In genomic region chr17:42798383-42799380, GRCh38 we compare ENCODE assay signal across 1 cellular context.
TF ChIP-seq lines count a peak whose summit lies in the region.

CNTD1 (plus strand) TSS chr17:42798861; CDS start chr17:42799068, 207 bp downstream.
COA3 (minus strand) TSS chr17:42798704; CDS start chr17:42798681, 23 bp downstream.

TF ChIP-seq in HEK293, 187 proteins besides CTCF, POLR2A, EP300 and RAD21 (continued from another document and continues in another):
- TF ChIP-seq ZNF549 (tag by site-specific recombination; IDR thresholded peaks at IDR 0.05) (no peak), ZNF169 (tag by site-specific recombination; IDR thresholded peaks at IDR 0.05) (no peak), ZNF600 (tag by site-specific recombination; IDR thresholded peaks at IDR 0.05) (peak; percentile 81), KLF8 (tag by site-specific recombination; IDR thresholded peaks at IDR 0.05) (0 out of 2 replicates have a peak, but pooled peaks have one; percentile 62), ZSCAN23 (tag by site-specific recombination; IDR thresholded peaks at IDR 0.05) (no peak), ZNF621 (tag by site-specific recombination; IDR thresholded peaks at IDR 0.05) (no peak), ATF2 (tag by site-specific recombination; IDR thresholded peaks at IDR 0.05; ENCODE audit: low read depth) (no peak), ZNF558 (tag by site-specific recombination; IDR thresholded peaks at IDR 0.05) (no peak), ZNF423 (tag by site-specific recombination; IDR thresholded peaks at IDR 0.05) (no peak), ZNF76 (tag by site-specific recombination; IDR thresholded peaks at IDR 0.05; ENCODE audit: borderline replicate concordance, low read depth) (peak; percentile 99), ZNF629 (tag by site-specific recombination; IDR thresholded peaks at IDR 0.05) (peak; percentile 41; the same call in 1 of the 2 replicates), ZNF654 (tag by site-specific recombination; IDR thresholded peaks at IDR 0.05; ENCODE audit: low read depth) (no peak), ZNF580 (tag by site-specific recombination; IDR thresholded peaks at IDR 0.05) (peak; percentile 76), ZBTB17 (tag by site-specific recombination; IDR thresholded peaks at IDR 0.05) (peak; percentile 92), ZBTB6 (tag by site-specific recombination; IDR thresholded peaks at IDR 0.05) (no peak), ZNF677 (tag by site-specific recombination; IDR thresholded peaks at IDR 0.05) (no peak), ZNF157 (tag by site-specific recombination; IDR thresholded peaks at IDR 0.05) (no peak), ZNF514 (tag by site-specific recombination; IDR thresholded peaks at IDR 0.05) (no peak), ZBTB8A (tag by site-specific recombination; IDR thresholded peaks at IDR 0.05) (peak; percentile 98), BCL6B (tag by site-specific recombination; IDR thresholded peaks at IDR 0.05) (no peak), ZNF350 (tag by site-specific recombination; IDR thresholded peaks at IDR 0.05) (no peak), ZNF623 (tag by site-specific recombination; IDR thresholded peaks at IDR 0.05) (no peak), ZNF391 (tag by site-specific recombination; IDR thresholded peaks at IDR 0.05; ENCODE audit: borderline replicate concordance, low read depth) (no peak), ZNF529 (tag by site-specific recombination; IDR thresholded peaks at IDR 0.05; ENCODE audit: insufficient replicate concordance) (no peak), ZNF48 (tag by site-specific recombination; IDR thresholded peaks at IDR 0.05) (no peak), ZNF639 (tag by site-specific recombination; IDR thresholded peaks at IDR 0.05) (peak; percentile 14; the same call in 1 of the 2 replicates), ZBTB20 (tag by site-specific recombination; IDR thresholded peaks at IDR 0.05) (peak; percentile 94)
- TF ChIP-seq, protein P1, sequence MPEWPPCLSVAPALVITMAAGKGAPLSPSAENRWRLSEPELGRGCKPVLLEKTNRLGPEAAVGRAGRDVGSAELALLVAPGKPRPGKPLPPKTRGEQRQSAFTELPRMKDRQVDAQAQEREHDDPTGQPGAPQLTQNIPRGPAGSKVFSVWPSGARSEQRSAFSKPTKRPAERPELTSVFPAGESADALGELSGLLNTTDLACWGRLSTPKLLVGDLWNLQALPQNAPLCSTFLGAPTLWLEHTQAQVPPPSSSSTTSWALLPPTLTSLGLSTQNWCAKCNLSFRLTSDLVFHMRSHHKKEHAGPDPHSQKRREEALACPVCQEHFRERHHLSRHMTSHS (tag by site-specific recombination; IDR thresholded peaks at IDR 0.05): no peak; the same call in 1 of the 2 replicates
- TF ChIP-seq, protein P2, sequence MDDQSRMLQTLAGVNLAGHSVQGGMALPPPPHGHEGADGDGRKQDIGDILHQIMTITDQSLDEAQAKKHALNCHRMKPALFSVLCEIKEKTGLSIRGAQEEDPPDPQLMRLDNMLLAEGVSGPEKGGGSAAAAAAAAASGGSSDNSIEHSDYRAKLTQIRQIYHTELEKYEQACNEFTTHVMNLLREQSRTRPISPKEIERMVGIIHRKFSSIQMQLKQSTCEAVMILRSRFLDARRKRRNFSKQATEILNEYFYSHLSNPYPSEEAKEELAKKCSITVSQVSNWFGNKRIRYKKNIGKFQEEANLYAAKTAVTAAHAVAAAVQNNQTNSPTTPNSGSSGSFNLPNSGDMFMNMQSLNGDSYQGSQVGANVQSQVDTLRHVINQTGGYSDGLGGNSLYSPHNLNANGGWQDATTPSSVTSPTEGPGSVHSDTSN (CRISPR knock-in tag; IDR thresholded peaks at IDR 0.05): peak; percentile 88
- TF ChIP-seq, protein P3, sequence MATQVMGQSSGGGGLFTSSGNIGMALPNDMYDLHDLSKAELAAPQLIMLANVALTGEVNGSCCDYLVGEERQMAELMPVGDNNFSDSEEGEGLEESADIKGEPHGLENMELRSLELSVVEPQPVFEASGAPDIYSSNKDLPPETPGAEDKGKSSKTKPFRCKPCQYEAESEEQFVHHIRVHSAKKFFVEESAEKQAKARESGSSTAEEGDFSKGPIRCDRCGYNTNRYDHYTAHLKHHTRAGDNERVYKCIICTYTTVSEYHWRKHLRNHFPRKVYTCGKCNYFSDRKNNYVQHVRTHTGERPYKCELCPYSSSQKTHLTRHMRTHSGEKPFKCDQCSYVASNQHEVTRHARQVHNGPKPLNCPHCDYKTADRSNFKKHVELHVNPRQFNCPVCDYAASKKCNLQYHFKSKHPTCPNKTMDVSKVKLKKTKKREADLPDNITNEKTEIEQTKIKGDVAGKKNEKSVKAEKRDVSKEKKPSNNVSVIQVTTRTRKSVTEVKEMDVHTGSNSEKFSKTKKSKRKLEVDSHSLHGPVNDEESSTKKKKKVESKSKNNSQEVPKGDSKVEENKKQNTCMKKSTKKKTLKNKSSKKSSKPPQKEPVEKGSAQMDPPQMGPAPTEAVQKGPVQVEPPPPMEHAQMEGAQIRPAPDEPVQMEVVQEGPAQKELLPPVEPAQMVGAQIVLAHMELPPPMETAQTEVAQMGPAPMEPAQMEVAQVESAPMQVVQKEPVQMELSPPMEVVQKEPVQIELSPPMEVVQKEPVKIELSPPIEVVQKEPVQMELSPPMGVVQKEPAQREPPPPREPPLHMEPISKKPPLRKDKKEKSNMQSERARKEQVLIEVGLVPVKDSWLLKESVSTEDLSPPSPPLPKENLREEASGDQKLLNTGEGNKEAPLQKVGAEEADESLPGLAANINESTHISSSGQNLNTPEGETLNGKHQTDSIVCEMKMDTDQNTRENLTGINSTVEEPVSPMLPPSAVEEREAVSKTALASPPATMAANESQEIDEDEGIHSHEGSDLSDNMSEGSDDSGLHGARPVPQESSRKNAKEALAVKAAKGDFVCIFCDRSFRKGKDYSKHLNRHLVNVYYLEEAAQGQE (tag by site-specific recombination; IDR thresholded peaks at IDR 0.05): no peak
- TF ChIP-seq, protein P4, sequence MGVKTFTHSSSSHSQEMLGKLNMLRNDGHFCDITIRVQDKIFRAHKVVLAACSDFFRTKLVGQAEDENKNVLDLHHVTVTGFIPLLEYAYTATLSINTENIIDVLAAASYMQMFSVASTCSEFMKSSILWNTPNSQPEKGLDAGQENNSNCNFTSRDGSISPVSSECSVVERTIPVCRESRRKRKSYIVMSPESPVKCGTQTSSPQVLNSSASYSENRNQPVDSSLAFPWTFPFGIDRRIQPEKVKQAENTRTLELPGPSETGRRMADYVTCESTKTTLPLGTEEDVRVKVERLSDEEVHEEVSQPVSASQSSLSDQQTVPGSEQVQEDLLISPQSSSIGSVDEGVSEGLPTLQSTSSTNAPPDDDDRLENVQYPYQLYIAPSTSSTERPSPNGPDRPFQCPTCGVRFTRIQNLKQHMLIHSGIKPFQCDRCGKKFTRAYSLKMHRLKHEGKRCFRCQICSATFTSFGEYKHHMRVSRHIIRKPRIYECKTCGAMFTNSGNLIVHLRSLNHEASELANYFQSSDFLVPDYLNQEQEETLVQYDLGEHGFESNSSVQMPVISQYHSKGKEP (tag by site-specific recombination; IDR thresholded peaks at IDR 0.05): no peak
- TF ChIP-seq, protein P5, sequence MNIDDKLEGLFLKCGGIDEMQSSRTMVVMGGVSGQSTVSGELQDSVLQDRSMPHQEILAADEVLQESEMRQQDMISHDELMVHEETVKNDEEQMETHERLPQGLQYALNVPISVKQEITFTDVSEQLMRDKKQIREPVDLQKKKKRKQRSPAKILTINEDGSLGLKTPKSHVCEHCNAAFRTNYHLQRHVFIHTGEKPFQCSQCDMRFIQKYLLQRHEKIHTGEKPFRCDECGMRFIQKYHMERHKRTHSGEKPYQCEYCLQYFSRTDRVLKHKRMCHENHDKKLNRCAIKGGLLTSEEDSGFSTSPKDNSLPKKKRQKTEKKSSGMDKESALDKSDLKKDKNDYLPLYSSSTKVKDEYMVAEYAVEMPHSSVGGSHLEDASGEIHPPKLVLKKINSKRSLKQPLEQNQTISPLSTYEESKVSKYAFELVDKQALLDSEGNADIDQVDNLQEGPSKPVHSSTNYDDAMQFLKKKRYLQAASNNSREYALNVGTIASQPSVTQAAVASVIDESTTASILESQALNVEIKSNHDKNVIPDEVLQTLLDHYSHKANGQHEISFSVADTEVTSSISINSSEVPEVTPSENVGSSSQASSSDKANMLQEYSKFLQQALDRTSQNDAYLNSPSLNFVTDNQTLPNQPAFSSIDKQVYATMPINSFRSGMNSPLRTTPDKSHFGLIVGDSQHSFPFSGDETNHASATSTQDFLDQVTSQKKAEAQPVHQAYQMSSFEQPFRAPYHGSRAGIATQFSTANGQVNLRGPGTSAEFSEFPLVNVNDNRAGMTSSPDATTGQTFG (tag by site-specific recombination; IDR thresholded peaks at IDR 0.05; ENCODE audit: borderline replicate concordance): no peak
- TF ChIP-seq, protein P6, sequence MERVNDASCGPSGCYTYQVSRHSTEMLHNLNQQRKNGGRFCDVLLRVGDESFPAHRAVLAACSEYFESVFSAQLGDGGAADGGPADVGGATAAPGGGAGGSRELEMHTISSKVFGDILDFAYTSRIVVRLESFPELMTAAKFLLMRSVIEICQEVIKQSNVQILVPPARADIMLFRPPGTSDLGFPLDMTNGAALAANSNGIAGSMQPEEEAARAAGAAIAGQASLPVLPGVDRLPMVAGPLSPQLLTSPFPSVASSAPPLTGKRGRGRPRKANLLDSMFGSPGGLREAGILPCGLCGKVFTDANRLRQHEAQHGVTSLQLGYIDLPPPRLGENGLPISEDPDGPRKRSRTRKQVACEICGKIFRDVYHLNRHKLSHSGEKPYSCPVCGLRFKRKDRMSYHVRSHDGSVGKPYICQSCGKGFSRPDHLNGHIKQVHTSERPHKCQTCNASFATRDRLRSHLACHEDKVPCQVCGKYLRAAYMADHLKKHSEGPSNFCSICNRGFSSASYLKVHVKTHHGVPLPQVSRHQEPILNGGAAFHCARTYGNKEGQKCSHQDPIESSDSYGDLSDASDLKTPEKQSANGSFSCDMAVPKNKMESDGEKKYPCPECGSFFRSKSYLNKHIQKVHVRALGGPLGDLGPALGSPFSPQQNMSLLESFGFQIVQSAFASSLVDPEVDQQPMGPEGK (tag by site-specific recombination; IDR thresholded peaks at IDR 0.05): 0 out of 2 replicates have a peak, but pooled peaks have one; percentile 9
